ENCODE assay signal across 9 cellular contexts in the genomic region with DNA sequence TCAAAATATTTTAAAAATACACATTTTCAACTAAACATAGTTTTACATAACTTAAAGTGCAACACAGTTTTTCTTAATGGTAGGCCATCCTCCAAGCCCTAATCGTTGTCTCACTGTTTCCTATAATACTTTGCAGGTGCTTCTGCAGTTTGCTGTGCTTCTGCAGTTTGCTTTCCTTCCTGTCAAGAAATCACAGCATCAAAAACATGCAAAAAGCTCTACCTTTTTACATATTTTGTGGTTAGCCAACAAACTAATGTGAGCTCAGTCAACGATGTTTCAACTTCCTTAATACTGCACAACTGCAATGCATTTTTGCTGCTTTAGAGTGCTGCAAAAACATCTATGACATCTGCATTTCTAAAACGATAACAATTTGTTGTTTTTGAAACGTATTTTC. TPM values are rescaled to one million over a fixed set of nuclear protein-coding genes. Genes with fewer than 3 reads are reported as not detected.
DNase-seq lines count a peak whose midpoint lies in the region; ATAC-seq and TF ChIP-seq lines count a peak whose summit lies in the region.
"Had no signal": no experiment of that assay in that cellular context is flagged by ENCODE, and none has a peak within 500 bp of the region (broad histone marks: within the 10 kb centered on the region; RNA-seq: fewer than 3 reads in every experiment).

No MANE protein-coding gene starts in this region.

- H3K9me3 Mint-ChIP-seq in activated T-helper 17 cell treated with anti-CD3 and anti-CD28 coated beads, Interleukin-2, amount 50 U/mL, for 72 hours: peaks cover 5% of the 10 kb centered on the region

- no peaks in the 10 kb centered on the region for H3K27me3 Mint-ChIP-seq in activated T-helper 17 cell treated with anti-CD3 and anti-CD28 coated beads, Interleukin-2, amount 50 U/mL, for 72 hours

- peaks cover 53% of the 10 kb centered on the region for H3K36me3 Mint-ChIP-seq in activated T-helper 17 cell treated with anti-CD3 and anti-CD28 coated beads, Interleukin-2, amount 50 U/mL, for 72 hours (ENCODE audit: low read depth)

- no peak for TF ChIP-seq CTCF in omental fat pad (IDR thresholded peaks at IDR 0.05)

- ATAC-seq in GM18520 (IDR thresholded peaks at IDR 0.05; ENCODE audit: unreplicated experiment): peak; percentile 82
- peak; percentile 92 for ATAC-seq in GM21367 (IDR thresholded peaks at IDR 0.05; ENCODE audit: unreplicated experiment)
- peak; percentile 77 for ATAC-seq in HG03108 (IDR thresholded peaks at IDR 0.05; ENCODE audit: unreplicated experiment)
- peak; percentile 19 for ATAC-seq in activated T-helper 17 cell treated with anti-CD3 and anti-CD28 coated beads, Interleukin-2, amount 50 U/mL, for 72 hours (replicated peaks)
- no peak for ATAC-seq in omental fat pad (ENCODE audit: low FRiP score)

- intact Hi-C loops in posterior cingulate gyrus (cut with DNase I): no loop called here

- peaks cover 60% of the 10 kb centered on the region for H3K4me1 Mint-ChIP-seq in activated T-helper 17 cell treated with anti-CD3 and anti-CD28 coated beads, Interleukin-2, amount 50 U/mL, for 72 hours

- H3K4me3 Mint-ChIP-seq in activated T-helper 17 cell treated with anti-CD3 and anti-CD28 coated beads, Interleukin-2, amount 50 U/mL, for 72 hours: peak overlapping the region; percentile 58

- no peak for DNase-seq in mesenteric fat pad (ENCODE audit: low spot score)
- DNase-seq in omental fat pad (ENCODE audit: low spot score): no peak
- no peak for DNase-seq in posterior cingulate gyrus
- no peak for DNase-seq in OCI-M1 (lab: John Stamatoyannopoulos, UW)
- DNase-seq: amniotic stem cell had no signal

- H3K27ac Mint-ChIP-seq in activated T-helper 17 cell treated with anti-CD3 and anti-CD28 coated beads, Interleukin-2, amount 50 U/mL, for 72 hours: no peak overlapping the region

RNA-seq across cellular contexts. Expression of a gene that starts 25.2 kb away (rescaled TPM):
- total RNA-seq in activated T-helper 17 cell treated with anti-CD3 and anti-CD28 coated beads, Interleukin-2, amount 50 U/mL, for 72 hours: 100 to 1,000 TPM in 1 of 2 donors, 10 to 100 TPM in 1; 93.9 to 102 TPM
- total RNA-seq in mesenteric fat pad (49.1 TPM), omental fat pad (10 to 100 TPM; 40.2 to 66.1 (median 46.1) TPM)
